Comparison of ENCODE assay signal across 17 cellular contexts in the genomic region with DNA sequence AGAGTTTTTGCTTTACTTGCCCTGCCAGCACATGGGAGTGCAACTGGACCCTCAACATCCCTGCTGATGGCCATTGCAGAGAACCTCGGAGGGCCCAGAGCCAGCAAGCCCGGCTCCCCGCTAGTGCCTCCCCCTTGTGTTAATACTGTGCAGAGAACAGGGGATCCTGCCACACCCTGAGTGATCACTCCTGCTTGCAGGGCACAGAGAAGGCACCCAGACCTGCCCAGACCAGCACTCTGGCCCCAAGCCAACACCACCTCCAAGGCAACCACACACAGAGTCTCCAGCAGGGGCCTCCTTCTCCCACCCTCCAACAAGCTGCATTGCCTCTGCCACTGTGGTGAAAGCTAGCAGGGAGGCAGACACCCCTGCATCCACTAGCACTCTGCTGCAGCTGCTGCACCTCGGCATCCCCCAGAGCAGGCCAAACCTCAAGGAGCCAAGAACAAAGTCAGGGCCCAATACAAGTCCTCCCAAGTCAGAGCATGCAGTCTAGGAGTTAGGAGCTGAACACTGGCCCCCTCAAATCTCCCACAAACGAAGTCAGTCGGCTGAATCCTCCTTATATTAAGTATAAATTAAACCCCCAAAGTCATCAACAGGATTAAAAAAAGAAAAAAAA.
"Had no signal": no experiment of that assay in that cellular context is flagged by ENCODE, and none has a peak within 500 bp of the region (broad histone marks: within the 10 kb centered on the region; RNA-seq: fewer than 3 reads in every experiment).

No MANE protein-coding gene starts in this region.

- DNase-seq: activated CD4-positive, alpha-beta memory T cell treated with anti-CD3 and anti-CD28 coated beads, Interleukin-2, amount 10 ng/mL, durations not matched to agents 7 days and 5 days; activated CD4-positive, alpha-beta T cell treated with anti-CD3 and anti-CD28 coated beads for 1 hour; activated gamma-delta T cell; activated naive CD8-positive, alpha-beta T cell treated with anti-CD3 and anti-CD28 coated beads, Interleukin-2, amount 10 ng/mL, durations not matched to agents 7 days and 5 days; activated T-cell treated with anti-CD3 and anti-CD28 coated beads, Interleukin-2, amount 50 U/mL, for 48 hours; kidney glomerular epithelial cell; naive thymus-derived CD8-positive, alpha-beta T cell; stimulated activated naive CD4-positive, alpha-beta T cell had no signal

- H3K4me2 ChIP-seq: hepatocyte, smooth muscle cell had no signal

- H3K36me3 Mint-ChIP-seq: activated naive CD8-positive, alpha-beta T cell treated with anti-CD3 and anti-CD28 coated beads, Interleukin-2, amount 10 ng/mL, durations not matched to agents 7 days and 5 days; naive thymus-derived CD8-positive, alpha-beta T cell had no signal

- H2AFZ ChIP-seq: hepatocyte had no signal

- ATAC-seq: gastroesophageal sphincter had no signal

- H3K36me3 ChIP-seq: ascending aorta, gastroesophageal sphincter, suprapubic skin, upper lobe of left lung had no signal

- FAIRE-seq: bronchial epithelial cell had no signal

- H3K4me3 Mint-ChIP-seq: activated CD4-positive, alpha-beta memory T cell treated with anti-CD3 and anti-CD28 coated beads, Interleukin-2, amount 10 ng/mL, durations not matched to agents 7 days and 5 days; activated naive CD8-positive, alpha-beta T cell treated with anti-CD3 and anti-CD28 coated beads, Interleukin-2, amount 10 ng/mL, durations not matched to agents 7 days and 5 days; naive thymus-derived CD8-positive, alpha-beta T cell; T-helper 2 cell treated with Interferon-gamma antibody and Interleukin-4, amounts not matched to agents 5 μg/mL and 100 μg/mL, for 36 hours had no signal

- H3K4me1 Mint-ChIP-seq: activated CD4-positive, alpha-beta memory T cell treated with anti-CD3 and anti-CD28 coated beads, Interleukin-2, amount 10 ng/mL, durations not matched to agents 7 days and 5 days; activated naive CD8-positive, alpha-beta T cell treated with anti-CD3 and anti-CD28 coated beads, Interleukin-2, amount 10 ng/mL, durations not matched to agents 7 days and 5 days; naive thymus-derived CD8-positive, alpha-beta T cell had no signal

- H3K4me3 ChIP-seq: ascending aorta, gastroesophageal sphincter, hepatocyte, lung, smooth muscle cell, suprapubic skin, upper lobe of left lung had no signal

- H3K27ac ChIP-seq: ascending aorta, gastroesophageal sphincter, hepatocyte, suprapubic skin, upper lobe of left lung had no signal

- H3K9me3 ChIP-seq: ascending aorta, gastroesophageal sphincter, suprapubic skin, upper lobe of left lung had no signal

- H3K27ac Mint-ChIP-seq: activated CD4-positive, alpha-beta memory T cell treated with anti-CD3 and anti-CD28 coated beads, Interleukin-2, amount 10 ng/mL, durations not matched to agents 7 days and 5 days; activated naive CD8-positive, alpha-beta T cell treated with anti-CD3 and anti-CD28 coated beads, Interleukin-2, amount 10 ng/mL, durations not matched to agents 7 days and 5 days; T-helper 2 cell treated with Interferon-gamma antibody and Interleukin-4, amounts not matched to agents 5 μg/mL and 100 μg/mL, for 36 hours had no signal

- H3K27me3 ChIP-seq: ascending aorta, gastroesophageal sphincter, hepatocyte, suprapubic skin, upper lobe of left lung had no signal

- H3K79me2 ChIP-seq: hepatocyte had no signal

- H3K4me1 ChIP-seq: ascending aorta, gastroesophageal sphincter, suprapubic skin, upper lobe of left lung had no signal

- H3K9me3 Mint-ChIP-seq: T-helper 2 cell treated with Interferon-gamma antibody and Interleukin-4, amounts not matched to agents 5 μg/mL and 100 μg/mL, for 36 hours had no signal
